Comparison of ENCODE assay signal across 16 cellular contexts in genomic region chr15:90817117-90818057, GRCh38. TPM values are rescaled to one million over a fixed set of nuclear protein-coding genes. Genes with fewer than 3 reads are reported as not detected.
DNase-seq lines count a peak whose midpoint lies in the region; ATAC-seq and TF ChIP-seq lines count a peak whose summit lies in the region.
"Had no signal": no experiment of that assay in that cellular context is flagged by ENCODE, and none has a peak within 500 bp of the region (broad histone marks: within the 10 kb centered on the region; RNA-seq: fewer than 3 reads in every experiment).

No MANE protein-coding gene starts in this region.

- no peaks in the 10 kb centered on the region for H3K27me3 ChIP-seq in endodermal cell (ENCODE audit: control insufficient read depth, insufficient read depth, low read length, poor library complexity, severe bottlenecking)
- no peaks in the 10 kb centered on the region for H3K27me3 ChIP-seq in left ventricle myocardium inferior (ENCODE audit: low read depth)
- no peaks in the 10 kb centered on the region for H3K27me3 ChIP-seq in heart left ventricle
- H3K27me3 ChIP-seq: vagina had no signal

- H3K9me3 ChIP-seq in T-helper 17 cell (ENCODE audit: control insufficient read depth, low read length, poor library complexity, severe bottlenecking) (no peaks in the 10 kb centered on the region), endodermal cell (ENCODE audit: control insufficient read depth, low read length) (no peaks in the 10 kb centered on the region), left ventricle myocardium inferior (replicated peaks) (no peaks in the 10 kb centered on the region), heart left ventricle (no peaks in the 10 kb centered on the region)
- H3K9me3 ChIP-seq: vagina had no signal

- no peak overlapping the region for H3K9ac ChIP-seq in endodermal cell (ENCODE audit: extremely low read depth, low read length, poor library complexity, severe bottlenecking)
- H3K9ac ChIP-seq: GM23248 had no signal

- peaks cover 15% of the 10 kb centered on the region for H3K36me3 ChIP-seq in endodermal cell (ENCODE audit: control insufficient read depth, insufficient read depth, low read length)
- H3K36me3 ChIP-seq in left ventricle myocardium inferior: no peaks in the 10 kb centered on the region
- no peaks in the 10 kb centered on the region for H3K36me3 ChIP-seq in heart left ventricle
- H3K36me3 ChIP-seq: vagina had no signal

- H3K4me1 Mint-ChIP-seq in stimulated activated naive CD8-positive, alpha-beta T cell treated with anti-CD3 and anti-CD28 coated beads, Interleukin-15, Interleukin-2, amounts not matched to agents 100 ng/mL and 50 ng/mL, for 24 hours (ENCODE audit: low read depth): peaks cover 64% of the 10 kb centered on the region
- H3K4me1 Mint-ChIP-seq in T-helper 17 cell: peaks cover 34% of the 10 kb centered on the region
- peaks cover 31% of the 10 kb centered on the region for H3K4me1 Mint-ChIP-seq in endodermal cell

- intact Hi-C loops in left ventricle myocardium inferior (cut with micrococcal nuclease) (loop anchor here (10.0 kb wide), 1 partner anchor 57 kb away; no protein-coding TSS in a partner anchor), heart left ventricle (cut with DNase I) (loop anchor here in 3 of 10 donors (2.0 to 5.0 kb wide), 2 partner anchors 21 to 55 kb away; no protein-coding TSS in a partner anchor)

- H3K4me1 ChIP-seq in endodermal cell (ENCODE audit: control insufficient read depth, insufficient read depth, low read length) (peaks cover 11% of the 10 kb centered on the region), left ventricle myocardium inferior (peaks cover 21% of the 10 kb centered on the region), heart left ventricle (peaks cover 0 to 45% (median 11%) of the 10 kb centered on the region in 12 donors)
- H3K4me1 ChIP-seq: vagina had no signal

- H3K27ac ChIP-seq in endodermal cell (ENCODE audit: low read depth, low read length): no peak overlapping the region
- H3K27ac ChIP-seq in left ventricle myocardium inferior (replicated peaks): no peak overlapping the region
- H3K27ac ChIP-seq in heart left ventricle: no peak overlapping the region
- H3K27ac ChIP-seq: GM23248, vagina had no signal

- no peak for DNase-seq in stimulated activated naive CD8-positive, alpha-beta T cell treated with anti-CD3 and anti-CD28 coated beads, Interleukin-15, Interleukin-2, amounts not matched to agents 100 U/mL and 50 U/mL, for 24 hours
- no peak for DNase-seq in T-helper 17 cell
- peak; percentile 70 for DNase-seq in endodermal cell
- no peak for DNase-seq in left ventricle myocardium inferior
- DNase-seq in MV-4-11 (lab: John Stamatoyannopoulos, UW): no peak
- DNase-seq in Ammon's horn (ENCODE audit: low spot score): no peak
- DNase-seq in heart left ventricle: no peak
- DNase-seq: amniotic stem cell, DND-41, GM23248, kidney glomerular epithelial cell, SIG-M5 had no signal

- H3K27me3 Mint-ChIP-seq in stimulated activated naive CD8-positive, alpha-beta T cell treated with anti-CD3 and anti-CD28 coated beads, Interleukin-15, Interleukin-2, amounts not matched to agents 100 ng/mL and 50 ng/mL, for 24 hours: no peaks in the 10 kb centered on the region
- H3K27me3 Mint-ChIP-seq in T-helper 17 cell (no peaks in the 10 kb centered on the region), endodermal cell (ENCODE audit: insufficient read depth) (no peaks in the 10 kb centered on the region)

- ATAC-seq in stimulated activated naive CD8-positive, alpha-beta T cell treated with anti-CD3 and anti-CD28 coated beads, Interleukin-15, Interleukin-2, amounts not matched to agents 100 U/mL and 50 U/mL, for 24 hours: no peak
- ATAC-seq in T-helper 17 cell: no peak
- ATAC-seq in heart left ventricle: no peak

- H3K9me3 Mint-ChIP-seq in stimulated activated naive CD8-positive, alpha-beta T cell treated with anti-CD3 and anti-CD28 coated beads, Interleukin-15, Interleukin-2, amounts not matched to agents 100 ng/mL and 50 ng/mL, for 24 hours: no peaks in the 10 kb centered on the region
- no peaks in the 10 kb centered on the region for H3K9me3 Mint-ChIP-seq in endodermal cell
- H3K9me3 Mint-ChIP-seq: stimulated activated naive CD8-positive, alpha-beta T cell treated with anti-CD3 and anti-CD28 coated beads, Interleukin-15, amount 100 ng/mL, for 72 hours had no signal

- 81 to 91% methylated on average over 8 to 14 of the region's 14 CpGs for WGBS in endodermal cell (ENCODE audit: insufficient coverage in 1 of 2, insufficient read length in 1 of 2), 2 experiments
- WGBS in heart left ventricle, 4 donors: 86 to 94% (median 90%) methylated on average over 6 to 14 of the region's 14 CpGs

- H3K4me3 ChIP-seq in endodermal cell (ENCODE audit: low read length) (no peak overlapping the region), left ventricle myocardium inferior (no peak overlapping the region), heart left ventricle (no peak overlapping the region)
- H3K4me3 ChIP-seq: GM23248, smooth muscle cell, vagina had no signal

- H3K36me3 Mint-ChIP-seq in stimulated activated naive CD8-positive, alpha-beta T cell treated with anti-CD3 and anti-CD28 coated beads, Interleukin-15, Interleukin-2, amounts not matched to agents 100 ng/mL and 50 ng/mL, for 24 hours (ENCODE audit: low read depth): peaks cover 24% of the 10 kb centered on the region
- no peaks in the 10 kb centered on the region for H3K36me3 Mint-ChIP-seq in T-helper 17 cell (ENCODE audit: low read depth)
- peaks cover 13% of the 10 kb centered on the region for H3K36me3 Mint-ChIP-seq in endodermal cell (ENCODE audit: low read depth)

- no peak overlapping the region for H3K4me3 Mint-ChIP-seq in stimulated activated naive CD8-positive, alpha-beta T cell treated with anti-CD3 and anti-CD28 coated beads, Interleukin-15, Interleukin-2, amounts not matched to agents 100 ng/mL and 50 ng/mL, for 24 hours
- peak overlapping the region; percentile 25 for H3K4me3 Mint-ChIP-seq in T-helper 17 cell
- H3K4me3 Mint-ChIP-seq in endodermal cell: no peak overlapping the region

- peak overlapping the region; percentile 2 for H3K27ac Mint-ChIP-seq in stimulated activated naive CD8-positive, alpha-beta T cell treated with anti-CD3 and anti-CD28 coated beads, Interleukin-15, Interleukin-2, amounts not matched to agents 100 ng/mL and 50 ng/mL, for 24 hours
- H3K27ac Mint-ChIP-seq in T-helper 17 cell (peak overlapping the region; percentile 94), endodermal cell (no peak overlapping the region)

- TF ChIP-seq CTCF in endodermal cell (conservative IDR thresholded peaks at IDR 0.05) (no peak), left ventricle myocardium inferior (IDR thresholded peaks at IDR 0.05; ENCODE audit: borderline replicate concordance) (no peak), heart left ventricle (IDR thresholded peaks at IDR 0.05) (no peak)

- TF ChIP-seq POLR2A in heart left ventricle (IDR thresholded peaks at IDR 0.05): no peak

RNA-seq across cellular contexts. Expression of gene FURIN, which starts 51.0 kb away (rescaled TPM):
- total RNA-seq in T-helper 17 cell (100 to 1,000 TPM; 133 to 260 TPM), endodermal cell (100 to 1,000 TPM in 1 of 2 donors, 10 to 100 TPM in 1; 96.3 to 108 TPM), left ventricle myocardium inferior (42.7 TPM), heart left ventricle (100 to 1,000 TPM in 2 of 9 donors, 10 to 100 TPM in 7; 38.7 to 122 (median 64.8) TPM)
- 25.2 TPM for polyA plus RNA-seq in endodermal cell (2013, experiment 1 of 2)
- 29.1 TPM for polyA plus RNA-seq in endodermal cell (2013, experiment 2 of 2)
- 100 to 1,000 TPM in 1 of 2 donors, 10 to 100 TPM in 1; 37.2 to 174 TPM for polyA plus RNA-seq in heart left ventricle
